ENCODE assay signal across 10 cellular contexts in the genomic region with DNA sequence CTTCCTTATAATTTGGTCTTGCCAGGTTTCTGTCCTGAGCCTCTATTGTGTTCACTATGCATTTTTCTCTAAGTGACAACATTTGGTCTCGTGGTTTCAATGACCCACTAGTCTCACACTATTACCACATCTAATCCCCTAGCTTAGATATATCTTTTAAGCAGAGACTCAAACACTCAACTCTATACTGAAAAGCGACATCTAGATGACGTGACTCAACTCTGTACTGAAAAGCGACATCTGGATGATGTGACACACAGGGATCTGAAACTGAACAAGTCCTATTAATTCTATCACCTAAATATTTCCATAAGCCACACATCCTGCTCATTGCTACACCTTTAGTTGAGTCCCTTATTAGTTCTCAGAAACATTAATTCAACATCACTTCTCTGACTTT.
A peak's percentile ranks its signal among the peaks of the same experiment; 100 is the strongest.
DNase-seq lines count a peak whose midpoint lies in the region; ATAC-seq and TF ChIP-seq lines count a peak whose summit lies in the region.
"Had no signal": no experiment of that assay in that cellular context is flagged by ENCODE, and none has a peak within 500 bp of the region (broad histone marks: within the 10 kb centered on the region; RNA-seq: fewer than 3 reads in every experiment).

No MANE protein-coding gene starts in this region.

- CTCF ChIA-PET in PC-3 (lab: Charles Lee), result no interaction called here

- peaks cover 8% of the 10 kb centered on the region for H3K4me1 ChIP-seq in PC-3 (ENCODE audit: insufficient read depth, low read length)

- no peaks in the 10 kb centered on the region for H3F3A ChIP-seq in PC-3 (ENCODE audit: low read length, unreplicated experiment)

- BruUV-seq in PC-3 (replicated peaks; lab: Mats Ljungman, UMichigan), result no TSS peak

- H3K27ac ChIP-seq in PC-3 (ENCODE audit: low read length), result no peak overlapping the region

- DNase-seq in stimulated activated CD4-positive, alpha-beta T cell treated with anti-CD3 and anti-CD28 coated beads, Interleukin-4, amount 100 ng/mL, for 24 hours, result peak; percentile 34
- no peak for DNase-seq in stimulated activated CD4-positive, alpha-beta T cell treated with anti-CD3 and anti-CD28 coated beads, Interleukin-2, amount 100 ng/mL, for 24 hours
- no peak for DNase-seq in nucleus accumbens (lab: John Stamatoyannopoulos, UW)
- DNase-seq in PC-3, result no peak
- no peak for DNase-seq in AG08395 (ENCODE audit: low spot score)
- DNase-seq in NCI-H2196 (lab: John Stamatoyannopoulos, UW; ENCODE audit: unreplicated experiment), result no peak
- DNase-seq: CD4-positive, alpha-beta T cell; NCI-H510A had no signal

- POLR2A ChIA-PET in PC-3 (lab: Charles Lee; ENCODE audit: unreplicated experiment), result interaction anchor here (0.6 kb wide), 2 partner anchors 139 to 219 kb away, joined by 3 to 4 read pairs; no protein-coding TSS in a partner anchor

- H3K4me3 ChIP-seq in PC-3 (ENCODE audit: low read length), result no peak overlapping the region

- ATAC-seq in HG02588 (IDR thresholded peaks at IDR 0.05; ENCODE audit: unreplicated experiment), result peak; percentile 99
- ATAC-seq in HG03558 (IDR thresholded peaks at IDR 0.05; ENCODE audit: extremely low read depth, unreplicated experiment), result peak; percentile 99
- no peak for ATAC-seq in PC-3

- H3K36me3 ChIP-seq in PC-3 (ENCODE audit: low read depth, low read length), result no peaks in the 10 kb centered on the region

- H3K9me2 ChIP-seq in PC-3 (replicated peaks; ENCODE audit: low read length), result no peaks in the 10 kb centered on the region

- H3K79me2 ChIP-seq in PC-3 (ENCODE audit: low read length), result no peaks in the 10 kb centered on the region

- H4K20me1 ChIP-seq in PC-3 (ENCODE audit: low read length), result no peaks in the 10 kb centered on the region

- no peak overlapping the region for H3K4me2 ChIP-seq in PC-3 (ENCODE audit: low read length)

- H3K9ac ChIP-seq in PC-3 (ENCODE audit: low read length), result no peak overlapping the region

- intact Hi-C loops in PC-3 (cut with micrococcal nuclease), result no loop called here

- H3K27me3 ChIP-seq in PC-3 (ENCODE audit: low read length), result no peaks in the 10 kb centered on the region

- H3K9me3 ChIP-seq in PC-3 (ENCODE audit: low read length), result no peaks in the 10 kb centered on the region

- H2AFZ ChIP-seq in PC-3 (ENCODE audit: low read length), result no peak overlapping the region

- no peak for TF ChIP-seq CTCF in PC-3 (conservative IDR thresholded peaks at IDR 0.05; ENCODE audit: low read depth, low read length)
